26 cellular contexts compared by ENCODE assay signal in the genomic region with DNA sequence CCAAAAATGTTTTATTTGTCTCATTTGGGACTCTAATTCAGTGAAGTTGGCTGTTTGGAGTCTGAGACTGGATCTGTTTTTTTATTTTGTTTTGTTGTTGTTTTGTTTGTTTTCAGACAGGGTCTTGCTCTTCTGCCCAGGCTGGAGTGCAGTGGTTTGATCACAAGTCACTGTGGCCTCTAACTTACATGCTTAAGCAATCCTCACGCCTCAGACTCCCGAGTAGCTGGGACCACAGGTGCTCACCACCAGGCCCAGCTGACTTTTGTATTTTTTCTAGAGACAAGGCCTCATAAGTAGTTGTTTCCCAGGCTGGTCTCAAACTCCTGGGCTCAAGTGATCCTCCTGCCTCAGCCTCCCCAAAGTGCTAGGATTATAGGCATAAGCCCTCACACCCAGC.
"Had no signal": no experiment of that assay in that cellular context is flagged by ENCODE, and none has a peak within 500 bp of the region (broad histone marks: within the 10 kb centered on the region; RNA-seq: fewer than 3 reads in every experiment).

No MANE protein-coding gene starts in this region.

- H3K4me3 ChIP-seq: cardiac muscle cell, heart right ventricle, left ventricle myocardium inferior, right atrium auricular region, suprapubic skin, upper lobe of left lung had no signal

- H3K9me3 ChIP-seq: esophagus muscularis mucosa, heart right ventricle, left ventricle myocardium inferior, right atrium auricular region, suprapubic skin, upper lobe of left lung had no signal

- H3K27me3 ChIP-seq: cardiac muscle cell, esophagus muscularis mucosa, heart right ventricle, right atrium auricular region, suprapubic skin, upper lobe of left lung had no signal

- DNase-seq: activated CD4-positive, alpha-beta memory T cell treated with anti-CD3 and anti-CD28 coated beads, Interleukin-2, amount 10 ng/mL, durations not matched to agents 7 days and 5 days; activated CD4-positive, alpha-beta T cell treated with anti-CD3 and anti-CD28 coated beads for 36 hours; activated CD8-positive, alpha-beta memory T cell treated with anti-CD3 and anti-CD28 coated beads, Interleukin-2, amount 10 ng/mL, durations not matched to agents 7 days and 5 days; activated naive CD4-positive, alpha-beta T cell treated with Interleukin-2 at 50 U/mL for 16 hours; activated naive CD8-positive, alpha-beta T cell treated with anti-CD3 and anti-CD28 coated beads, Interleukin-2, amount 10 ng/mL, durations not matched to agents 7 days and 5 days; amygdala; dermis blood vessel endothelial cell; effector memory CD4-positive, alpha-beta T cell; heart right ventricle; kidney glomerular epithelial cell; left ventricle myocardium inferior; mammary epithelial cell; midbrain; occipital lobe; posterior cingulate gyrus; stimulated activated CD4-positive, alpha-beta T cell treated with anti-CD3 and anti-CD28 coated beads, Interleukin-15, amount 100 ng/mL, for 24 hours; stimulated activated CD4-positive, alpha-beta T cell treated with anti-CD3 and anti-CD28 coated beads, Interleukin-2, amount 100 ng/mL, for 48 hours; stimulated activated naive CD8-positive, alpha-beta T cell treated with anti-CD3 and anti-CD28 coated beads, Interleukin-15, amount 100 ng/mL, for 72 hours; upper lobe of left lung had no signal

- H3K4me1 Mint-ChIP-seq: activated CD4-positive, alpha-beta memory T cell treated with anti-CD3 and anti-CD28 coated beads, Interleukin-2, amount 10 ng/mL, durations not matched to agents 7 days and 5 days; activated CD8-positive, alpha-beta memory T cell treated with anti-CD3 and anti-CD28 coated beads, Interleukin-2, amount 10 ng/mL, durations not matched to agents 7 days and 5 days; activated naive CD8-positive, alpha-beta T cell treated with anti-CD3 and anti-CD28 coated beads, Interleukin-2, amount 10 ng/mL, durations not matched to agents 7 days and 5 days had no signal

- H3K36me3 ChIP-seq: cardiac muscle cell, esophagus muscularis mucosa, heart right ventricle, left ventricle myocardium inferior, right atrium auricular region, suprapubic skin, upper lobe of left lung had no signal

- H3K4me1 ChIP-seq: suprapubic skin had no signal

- H3K27ac Mint-ChIP-seq: activated CD4-positive, alpha-beta memory T cell treated with anti-CD3 and anti-CD28 coated beads, Interleukin-2, amount 10 ng/mL, durations not matched to agents 7 days and 5 days; activated CD4-positive, alpha-beta T cell treated with anti-CD3 and anti-CD28 coated beads for 36 hours; activated CD8-positive, alpha-beta memory T cell treated with anti-CD3 and anti-CD28 coated beads, Interleukin-2, amount 10 ng/mL, durations not matched to agents 7 days and 5 days; activated naive CD8-positive, alpha-beta T cell treated with anti-CD3 and anti-CD28 coated beads, Interleukin-2, amount 10 ng/mL, durations not matched to agents 7 days and 5 days; activated T-helper 17 cell treated with anti-CD3 and anti-CD28 coated beads, Interleukin-2, amount 50 U/mL, for 72 hours; T-helper 2 cell treated with Interferon-gamma antibody and Interleukin-4, amounts not matched to agents 5 μg/mL and 100 μg/mL, for 36 hours had no signal

- H3K27ac ChIP-seq: cardiac muscle cell, suprapubic skin had no signal

- H3K27me3 Mint-ChIP-seq: activated CD4-positive, alpha-beta memory T cell treated with anti-CD3 and anti-CD28 coated beads, Interleukin-2, amount 10 ng/mL, durations not matched to agents 7 days and 5 days; activated CD4-positive, alpha-beta T cell treated with anti-CD3 and anti-CD28 coated beads for 36 hours; activated CD8-positive, alpha-beta memory T cell treated with anti-CD3 and anti-CD28 coated beads, Interleukin-2, amount 10 ng/mL, durations not matched to agents 7 days and 5 days; activated naive CD8-positive, alpha-beta T cell treated with anti-CD3 and anti-CD28 coated beads, Interleukin-2, amount 10 ng/mL, durations not matched to agents 7 days and 5 days; activated T-helper 17 cell treated with anti-CD3 and anti-CD28 coated beads, Interleukin-2, amount 50 U/mL, for 72 hours; stimulated activated naive CD8-positive, alpha-beta T cell treated with anti-CD3 and anti-CD28 coated beads, Interleukin-15, amount 100 ng/mL, for 72 hours had no signal

- H3K4me3 Mint-ChIP-seq: activated CD4-positive, alpha-beta memory T cell treated with anti-CD3 and anti-CD28 coated beads, Interleukin-2, amount 10 ng/mL, durations not matched to agents 7 days and 5 days; activated CD4-positive, alpha-beta T cell treated with anti-CD3 and anti-CD28 coated beads for 36 hours; activated CD8-positive, alpha-beta memory T cell treated with anti-CD3 and anti-CD28 coated beads, Interleukin-2, amount 10 ng/mL, durations not matched to agents 7 days and 5 days; activated naive CD8-positive, alpha-beta T cell treated with anti-CD3 and anti-CD28 coated beads, Interleukin-2, amount 10 ng/mL, durations not matched to agents 7 days and 5 days; activated T-helper 17 cell treated with anti-CD3 and anti-CD28 coated beads, Interleukin-2, amount 50 U/mL, for 72 hours; nephron; stimulated activated naive CD8-positive, alpha-beta T cell treated with anti-CD3 and anti-CD28 coated beads, Interleukin-15, amount 100 ng/mL, for 72 hours; T-helper 2 cell treated with Interferon-gamma antibody and Interleukin-4, amounts not matched to agents 5 μg/mL and 100 μg/mL, for 36 hours had no signal

- H3K9me3 Mint-ChIP-seq: activated CD4-positive, alpha-beta memory T cell treated with anti-CD3 and anti-CD28 coated beads, Interleukin-2, amount 10 ng/mL, durations not matched to agents 7 days and 5 days; activated naive CD8-positive, alpha-beta T cell treated with anti-CD3 and anti-CD28 coated beads, Interleukin-2, amount 10 ng/mL, durations not matched to agents 7 days and 5 days; activated T-helper 17 cell treated with anti-CD3 and anti-CD28 coated beads, Interleukin-2, amount 50 U/mL, for 72 hours; nephron; stimulated activated naive CD8-positive, alpha-beta T cell treated with anti-CD3 and anti-CD28 coated beads, Interleukin-15, amount 100 ng/mL, for 72 hours; T-helper 2 cell treated with Interferon-gamma antibody and Interleukin-4, amounts not matched to agents 5 μg/mL and 100 μg/mL, for 36 hours had no signal

- H3K36me3 Mint-ChIP-seq: activated CD8-positive, alpha-beta memory T cell treated with anti-CD3 and anti-CD28 coated beads, Interleukin-2, amount 10 ng/mL, durations not matched to agents 7 days and 5 days; activated naive CD8-positive, alpha-beta T cell treated with anti-CD3 and anti-CD28 coated beads, Interleukin-2, amount 10 ng/mL, durations not matched to agents 7 days and 5 days had no signal

- ATAC-seq: activated CD4-positive, alpha-beta T cell treated with anti-CD3 and anti-CD28 coated beads for 36 hours; activated CD8-positive, alpha-beta memory T cell treated with anti-CD3 and anti-CD28 coated beads, Interleukin-2, amount 10 ng/mL, durations not matched to agents 7 days and 5 days; activated T-helper 17 cell treated with anti-CD3 and anti-CD28 coated beads, Interleukin-2, amount 50 U/mL, for 72 hours; stimulated activated naive CD8-positive, alpha-beta T cell treated with anti-CD3 and anti-CD28 coated beads, Interleukin-15, amount 100 ng/mL, for 72 hours had no signal
